1 cellular context compared by ENCODE assay signal in the genomic region with DNA sequence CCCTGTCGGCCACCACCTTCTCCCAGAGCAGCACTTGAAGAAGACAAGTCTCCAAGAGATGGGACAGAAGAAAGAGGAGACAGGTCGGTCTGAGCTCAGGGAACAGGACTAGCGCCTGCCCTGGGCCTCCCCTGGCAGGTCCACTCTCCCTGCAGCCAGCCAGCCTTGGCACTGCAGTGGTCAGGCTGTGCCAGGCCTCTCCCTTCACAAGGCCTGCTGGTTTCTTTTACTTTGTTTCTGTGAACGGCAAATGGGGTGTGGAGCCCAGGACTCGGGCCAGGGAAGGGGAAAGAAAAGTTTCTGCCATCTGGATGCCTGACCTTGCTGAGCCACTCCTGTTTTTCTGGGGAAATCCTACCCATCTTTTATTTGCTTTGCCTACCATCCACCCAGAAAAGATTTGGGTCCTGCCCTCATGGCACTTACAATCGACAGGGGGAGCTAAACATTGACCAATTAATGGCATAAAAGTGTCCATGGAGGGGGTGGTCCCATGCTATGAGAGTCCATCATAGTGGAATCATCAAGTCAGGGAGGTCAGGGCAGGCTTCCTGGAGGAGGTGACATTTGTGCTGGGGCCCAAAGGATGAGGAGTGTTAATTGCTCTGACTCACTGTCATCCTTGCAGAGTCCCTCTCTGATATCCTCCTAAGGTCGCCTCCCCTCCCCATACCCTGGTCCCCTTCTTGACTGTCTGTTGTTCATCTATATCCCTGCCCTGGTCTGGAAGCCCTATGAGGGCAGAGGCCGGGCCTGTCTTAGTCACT.
TF ChIP-seq lines count a peak whose summit lies in the region.

No MANE protein-coding gene starts in this region.

TF ChIP-seq in HepG2, 621 proteins besides CTCF, POLR2A, EP300 and RAD21 (continued from another document):
- TF ChIP-seq, protein P1, sequence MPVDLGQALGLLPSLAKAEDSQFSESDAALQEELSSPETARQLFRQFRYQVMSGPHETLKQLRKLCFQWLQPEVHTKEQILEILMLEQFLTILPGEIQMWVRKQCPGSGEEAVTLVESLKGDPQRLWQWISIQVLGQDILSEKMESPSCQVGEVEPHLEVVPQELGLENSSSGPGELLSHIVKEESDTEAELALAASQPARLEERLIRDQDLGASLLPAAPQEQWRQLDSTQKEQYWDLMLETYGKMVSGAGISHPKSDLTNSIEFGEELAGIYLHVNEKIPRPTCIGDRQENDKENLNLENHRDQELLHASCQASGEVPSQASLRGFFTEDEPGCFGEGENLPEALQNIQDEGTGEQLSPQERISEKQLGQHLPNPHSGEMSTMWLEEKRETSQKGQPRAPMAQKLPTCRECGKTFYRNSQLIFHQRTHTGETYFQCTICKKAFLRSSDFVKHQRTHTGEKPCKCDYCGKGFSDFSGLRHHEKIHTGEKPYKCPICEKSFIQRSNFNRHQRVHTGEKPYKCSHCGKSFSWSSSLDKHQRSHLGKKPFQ (CRISPR knock-in tag; IDR thresholded peaks at IDR 0.05; ENCODE audit: insufficient replicate concordance) = no peak
